ENCODE assay signal across 8 cellular contexts in genomic region chr13:30463820-30464495, GRCh38. TPM values are rescaled to one million over a fixed set of nuclear protein-coding genes. Genes with fewer than 3 reads are reported as not detected.
DNase-seq lines count a peak whose midpoint lies in the region; ATAC-seq and TF ChIP-seq lines count a peak whose summit lies in the region.

No MANE protein-coding gene starts in this region.

- H3K27me3 ChIP-seq in Karpas-422 (ENCODE audit: low read length) (no peaks in the 10 kb centered on the region), liver (ENCODE audit: control insufficient read depth in 4 of 4, insufficient read depth in 4 of 4, low read length in 3 of 4) (no peaks in the 10 kb centered on the region)

- H3K4me3 ChIP-seq in Karpas-422 (ENCODE audit: low read length), result peak overlapping the region; percentile 96
- peak overlapping the region; percentile 73 for H3K4me3 ChIP-seq in choroid plexus epithelial cell (ENCODE audit: low read depth, low read length)
- peak overlapping the region; percentile 74 to 98 (median 91) for H3K4me3 ChIP-seq in liver (ENCODE audit: low read depth in 1 of 3, low read length in 3 of 3)

- H3K9me2 ChIP-seq in Karpas-422 (replicated peaks; ENCODE audit: insufficient read depth, low read length), result no peaks in the 10 kb centered on the region

- H3K27ac ChIP-seq in Karpas-422 (ENCODE audit: low read length), result peak overlapping the region; percentile 99
- peak overlapping the region; percentile 98 to 99 for H3K27ac ChIP-seq in liver (ENCODE audit: low read depth in 1 of 2, low read length in 2 of 2)

- no peaks in the 10 kb centered on the region; the same call in 1 of the 2 replicates for H4K20me1 ChIP-seq in Karpas-422 (ENCODE audit: insufficient read depth, low read depth, low read length)

- TF ChIP-seq CTCF in choroid plexus epithelial cell (conservative IDR thresholded peaks at IDR 0.05; ENCODE audit: low read depth, low read length) (peak; percentile 5), liver (IDR thresholded peaks at IDR 0.05; ENCODE audit: low read depth, low read length, missing input control) (no peak)

- peaks cover 24% of the 10 kb centered on the region for H3K4me1 Mint-ChIP-seq in activated CD4-positive, alpha-beta T cell treated with anti-CD3 and anti-CD28 coated beads for 36 hours

- H2AFZ ChIP-seq in Karpas-422 (ENCODE audit: low read length), result no peak overlapping the region

- H3K9me3 Mint-ChIP-seq in activated CD4-positive, alpha-beta T cell treated with anti-CD3 and anti-CD28 coated beads for 36 hours (ENCODE audit: low read depth), result no peaks in the 10 kb centered on the region

- H3K4me1 ChIP-seq in Karpas-422 (ENCODE audit: low read length) (peaks cover 57% of the 10 kb centered on the region), liver (ENCODE audit: control insufficient read depth in 4 of 4, insufficient read depth in 4 of 4, low read length in 3 of 4) (peaks cover 4 to 33% (median 22%) of the 10 kb centered on the region in 4 donors)

- POLR2A ChIA-PET in activated CD4-positive, alpha-beta T cell treated with anti-CD3 and anti-CD28 coated beads for 36 hours (lab: Charles Lee), result interaction anchor here (0.6 to 3.4 kb wide), 5 partner anchors 10 to 327 kb away, joined by 3 to 19 read pairs (median 4); partner anchors contain the start of genes UBE2L5 and USPL1

- H3K27me3 Mint-ChIP-seq in activated CD4-positive, alpha-beta T cell treated with anti-CD3 and anti-CD28 coated beads for 36 hours, result no peaks in the 10 kb centered on the region

- CTCF ChIA-PET in activated CD4-positive, alpha-beta T cell treated with anti-CD3 and anti-CD28 coated beads for 36 hours (lab: Charles Lee), result interaction anchor here (0.6 kb wide), 3 partner anchors 65 to 349 kb away, joined by 3 to 4 read pairs (median 3); no protein-coding TSS in a partner anchor

- H3K36me3 Mint-ChIP-seq in activated CD4-positive, alpha-beta T cell treated with anti-CD3 and anti-CD28 coated beads for 36 hours (ENCODE audit: low read depth), result peaks cover 39% of the 10 kb centered on the region

- peak; percentile 27 for DNase-seq in DMS53 treated with DMSO at 0.1 percent for 48 hours (lab: John Stamatoyannopoulos, UW; ENCODE audit: unreplicated experiment)
- peak; percentile 85 for DNase-seq in Karpas-422
- peak; percentile 88 for DNase-seq in activated CD4-positive, alpha-beta T cell treated with anti-CD3 and anti-CD28 coated beads for 36 hours
- DNase-seq in choroid plexus epithelial cell (ENCODE audit: low read depth), result peak; percentile 71
- peak; percentile 58 to 62 for DNase-seq in stimulated activated CD4-positive, alpha-beta T cell treated with anti-CD3 and anti-CD28 coated beads, Interleukin-2, amount 100 ng/mL, for 48 hours
- DNase-seq in NCI-H1436 treated with DMSO at 0.1 percent for 48 hours (lab: John Stamatoyannopoulos, UW), result no peak

- peak; percentile 35 to 48 for TF ChIP-seq RAD21 in liver (IDR thresholded peaks at IDR 0.05)

- peak; percentile 39 for ATAC-seq in GM21515 (IDR thresholded peaks at IDR 0.05; ENCODE audit: unreplicated experiment)
- ATAC-seq in activated CD4-positive, alpha-beta T cell treated with anti-CD3 and anti-CD28 coated beads for 36 hours, result peak; percentile 23

- WGBS in liver, result under 1% methylated on average over 30 of the region's 30 CpGs

- H3K36me3 ChIP-seq in Karpas-422 (ENCODE audit: insufficient read depth, low read length) (peaks cover 34% of the 10 kb centered on the region), liver (ENCODE audit: control insufficient read depth in 4 of 4, insufficient read depth in 3 of 4, low read depth in 1 of 4, low read length in 3 of 4) (peaks cover 0 to 8% (median 5%) of the 10 kb centered on the region in 4 donors)

- H3K4me3 Mint-ChIP-seq in activated CD4-positive, alpha-beta T cell treated with anti-CD3 and anti-CD28 coated beads for 36 hours, result peak overlapping the region; percentile 86

- intact Hi-C loops in activated CD4-positive, alpha-beta T cell treated with anti-CD3 and anti-CD28 coated beads for 36 hours (cut with DNase I, micrococcal nuclease), result loop anchor here (1.0 to 10.0 kb wide), 19 partner anchors 33 to 869 kb away; partner anchors contain the start of genes HSPH1 (in 2 of the 2), SLC7A1 (in 2 of the 2), UBE2L5 (in 2 of the 2) and USPL1 (in 1 of the 2)

- H3K9ac ChIP-seq in Karpas-422 (ENCODE audit: low read length), result peak overlapping the region; percentile 99
- H3K9ac ChIP-seq in liver (ENCODE audit: low read depth in 1 of 2, low read length in 2 of 2), result peak overlapping the region; percentile 89 to 96

- H3K4me2 ChIP-seq in Karpas-422 (ENCODE audit: low read depth, low read length, poor library complexity, severe bottlenecking), result peak overlapping the region; percentile 99

- H3K9me3 ChIP-seq in Karpas-422 (ENCODE audit: low read length) (no peaks in the 10 kb centered on the region), liver (ENCODE audit: control insufficient read depth in 4 of 4, low read length in 3 of 4) (no peaks in the 10 kb centered on the region)

- H3K27ac Mint-ChIP-seq in activated CD4-positive, alpha-beta T cell treated with anti-CD3 and anti-CD28 coated beads for 36 hours, result peak overlapping the region; percentile 98

- peaks cover 33% of the 10 kb centered on the region for H3K79me2 ChIP-seq in Karpas-422 (ENCODE audit: low read length)

TF ChIP-seq in liver, 16 proteins besides CTCF, POLR2A, EP300 and RAD21 (continues in another document):
- TF ChIP-seq YY1 (IDR thresholded peaks at IDR 0.05), result peak; percentile 94
- TF ChIP-seq JUND (IDR thresholded peaks at IDR 0.05), result peak in 1 of 2 donors; percentile 21
- peak; percentile 59 to 61 for TF ChIP-seq HNF4A (conservative IDR thresholded peaks at IDR 0.05)
- TF ChIP-seq, protein P1, sequence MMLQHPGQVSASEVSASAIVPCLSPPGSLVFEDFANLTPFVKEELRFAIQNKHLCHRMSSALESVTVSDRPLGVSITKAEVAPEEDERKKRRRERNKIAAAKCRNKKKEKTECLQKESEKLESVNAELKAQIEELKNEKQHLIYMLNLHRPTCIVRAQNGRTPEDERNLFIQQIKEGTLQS (IDR thresholded peaks at IDR 0.05), result no peak
- TF ChIP-seq RXRA (IDR thresholded peaks at IDR 0.05), result peak; percentile 16 to 26
- peak; percentile 72 for TF ChIP-seq TAF1 (conservative IDR thresholded peaks at IDR 0.05)
- TF ChIP-seq, protein P2, sequence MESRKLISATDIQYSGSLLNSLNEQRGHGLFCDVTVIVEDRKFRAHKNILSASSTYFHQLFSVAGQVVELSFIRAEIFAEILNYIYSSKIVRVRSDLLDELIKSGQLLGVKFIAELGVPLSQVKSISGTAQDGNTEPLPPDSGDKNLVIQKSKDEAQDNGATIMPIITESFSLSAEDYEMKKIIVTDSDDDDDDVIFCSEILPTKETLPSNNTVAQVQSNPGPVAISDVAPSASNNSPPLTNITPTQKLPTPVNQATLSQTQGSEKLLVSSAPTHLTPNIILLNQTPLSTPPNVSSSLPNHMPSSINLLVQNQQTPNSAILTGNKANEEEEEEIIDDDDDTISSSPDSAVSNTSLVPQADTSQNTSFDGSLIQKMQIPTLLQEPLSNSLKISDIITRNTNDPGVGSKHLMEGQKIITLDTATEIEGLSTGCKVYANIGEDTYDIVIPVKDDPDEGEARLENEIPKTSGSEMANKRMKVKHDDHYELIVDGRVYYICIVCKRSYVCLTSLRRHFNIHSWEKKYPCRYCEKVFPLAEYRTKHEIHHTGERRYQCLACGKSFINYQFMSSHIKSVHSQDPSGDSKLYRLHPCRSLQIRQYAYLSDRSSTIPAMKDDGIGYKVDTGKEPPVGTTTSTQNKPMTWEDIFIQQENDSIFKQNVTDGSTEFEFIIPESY (IDR thresholded peaks at IDR 0.05), result peak; percentile 13
- TF ChIP-seq GABPA (IDR thresholded peaks at IDR 0.05 in 1 of 2, conservative IDR thresholded peaks at IDR 0.05 in 1 of 2), result no peak
- peak; percentile 62 for TF ChIP-seq SP1 (IDR thresholded peaks at IDR 0.05)
- no peak for TF ChIP-seq NR2F2 (IDR thresholded peaks at IDR 0.05)
- TF ChIP-seq, protein P3, sequence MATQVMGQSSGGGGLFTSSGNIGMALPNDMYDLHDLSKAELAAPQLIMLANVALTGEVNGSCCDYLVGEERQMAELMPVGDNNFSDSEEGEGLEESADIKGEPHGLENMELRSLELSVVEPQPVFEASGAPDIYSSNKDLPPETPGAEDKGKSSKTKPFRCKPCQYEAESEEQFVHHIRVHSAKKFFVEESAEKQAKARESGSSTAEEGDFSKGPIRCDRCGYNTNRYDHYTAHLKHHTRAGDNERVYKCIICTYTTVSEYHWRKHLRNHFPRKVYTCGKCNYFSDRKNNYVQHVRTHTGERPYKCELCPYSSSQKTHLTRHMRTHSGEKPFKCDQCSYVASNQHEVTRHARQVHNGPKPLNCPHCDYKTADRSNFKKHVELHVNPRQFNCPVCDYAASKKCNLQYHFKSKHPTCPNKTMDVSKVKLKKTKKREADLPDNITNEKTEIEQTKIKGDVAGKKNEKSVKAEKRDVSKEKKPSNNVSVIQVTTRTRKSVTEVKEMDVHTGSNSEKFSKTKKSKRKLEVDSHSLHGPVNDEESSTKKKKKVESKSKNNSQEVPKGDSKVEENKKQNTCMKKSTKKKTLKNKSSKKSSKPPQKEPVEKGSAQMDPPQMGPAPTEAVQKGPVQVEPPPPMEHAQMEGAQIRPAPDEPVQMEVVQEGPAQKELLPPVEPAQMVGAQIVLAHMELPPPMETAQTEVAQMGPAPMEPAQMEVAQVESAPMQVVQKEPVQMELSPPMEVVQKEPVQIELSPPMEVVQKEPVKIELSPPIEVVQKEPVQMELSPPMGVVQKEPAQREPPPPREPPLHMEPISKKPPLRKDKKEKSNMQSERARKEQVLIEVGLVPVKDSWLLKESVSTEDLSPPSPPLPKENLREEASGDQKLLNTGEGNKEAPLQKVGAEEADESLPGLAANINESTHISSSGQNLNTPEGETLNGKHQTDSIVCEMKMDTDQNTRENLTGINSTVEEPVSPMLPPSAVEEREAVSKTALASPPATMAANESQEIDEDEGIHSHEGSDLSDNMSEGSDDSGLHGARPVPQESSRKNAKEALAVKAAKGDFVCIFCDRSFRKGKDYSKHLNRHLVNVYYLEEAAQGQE (IDR thresholded peaks at IDR 0.05), result peak; percentile 57
- peak in 1 of 2 donors; percentile 14 for TF ChIP-seq EGR1 (IDR thresholded peaks at IDR 0.05; ENCODE audit: low read depth in 2 of 2)
- no peak for TF ChIP-seq MAX (IDR thresholded peaks at IDR 0.05)

RNA-seq across cellular contexts. Expression of gene HMGB1, which starts 1.8 kb away (rescaled TPM):
- total RNA-seq in Karpas-422 (2014; rRNA removed; shearing (Covaris generic); ENCODE audit: low replicate concordance), result 660 and 748 TPM in 2 replicates
- 100 to 1,000 TPM; 764 to 851 TPM for total RNA-seq in activated CD4-positive, alpha-beta T cell treated with anti-CD3 and anti-CD28 coated beads for 36 hours
- 100 to 1,000 TPM in 1 of 2 donors, 10 to 100 TPM in 1; 83.9 to 276 TPM for total RNA-seq in liver
- polyA plus RNA-seq in liver, result 100 to 1,000 TPM; 132 to 258 TPM

RNA-seq across cellular contexts. Expression of gene UBE2L5, which starts 41.7 kb away (rescaled TPM):
- not detected in 2 replicates for total RNA-seq in Karpas-422 (2014; rRNA removed; shearing (Covaris generic); ENCODE audit: low replicate concordance)
- total RNA-seq in activated CD4-positive, alpha-beta T cell treated with anti-CD3 and anti-CD28 coated beads for 36 hours, result under 1 TPM in 1 of 2 experiments, not detected in 1; 0.11 TPM
- not detected for total RNA-seq in liver
- under 1 TPM in 1 of 2 donors, not detected in 1; 0.10 TPM for polyA plus RNA-seq in liver
